ENCODE assay signal across 24 cellular contexts in genomic region chr1:94907161-94907560, GRCh38. TPM values are rescaled to one million over a fixed set of nuclear protein-coding genes. Genes with fewer than 3 reads are reported as not detected.
DNase-seq lines count a peak whose midpoint lies in the region; ATAC-seq, FAIRE-seq and TF ChIP-seq lines count a peak whose summit lies in the region.
"Had no signal": no experiment of that assay in that cellular context is flagged by ENCODE, and none has a peak within 500 bp of the region (broad histone marks: within the 10 kb centered on the region; RNA-seq: fewer than 3 reads in every experiment).

No MANE protein-coding gene starts in this region.

- peak overlapping the region; percentile 19; the same call in 1 of the 2 replicates for H3K4me3 ChIP-seq in SK-N-MC
- H3K4me3 ChIP-seq: GM23248, HAP-1 had no signal

- H3K9ac ChIP-seq in SK-N-MC (ENCODE audit: insufficient read length): no peak overlapping the region
- H3K9ac ChIP-seq: GM23248 had no signal

- H3K36me3 ChIP-seq in SK-N-MC (ENCODE audit: insufficient read depth, low read length): peaks cover 46% of the 10 kb centered on the region
- H3K36me3 ChIP-seq: BE2C had no signal

- no peaks in the 10 kb centered on the region for H3K9me3 ChIP-seq in SK-N-MC (ENCODE audit: low read depth, low read length)
- H3K9me3 ChIP-seq: BE2C, HAP-1 had no signal

- no peaks in the 10 kb centered on the region for H3K27me3 Mint-ChIP-seq in osteocyte (ENCODE audit: unreplicated experiment)

- peak overlapping the region; percentile 81 for H3K27ac ChIP-seq in SK-N-MC
- H3K27ac ChIP-seq: GM23248, HL-60 had no signal

- no peaks in the 10 kb centered on the region for H3K9me3 Mint-ChIP-seq in osteocyte (ENCODE audit: unreplicated experiment)
- H3K9me3 Mint-ChIP-seq: CD8-positive, alpha-beta memory T cell; T-cell had no signal

- H3K4me3 Mint-ChIP-seq in osteocyte (ENCODE audit: unreplicated experiment): no peak overlapping the region
- H3K4me3 Mint-ChIP-seq: CD14-positive monocyte; CD8-positive, alpha-beta memory T cell; T-cell had no signal

- peaks cover 53% of the 10 kb centered on the region for H3K4me1 Mint-ChIP-seq in osteocyte (ENCODE audit: unreplicated experiment)
- H3K4me1 Mint-ChIP-seq: CD14-positive monocyte; CD8-positive, alpha-beta memory T cell; T-cell had no signal

- peaks cover 26% of the 10 kb centered on the region for H3K36me3 Mint-ChIP-seq in osteocyte (ENCODE audit: unreplicated experiment)
- H3K36me3 Mint-ChIP-seq: CD14-positive monocyte, T-cell had no signal

- TF ChIP-seq CTCF in osteocyte (IDR thresholded peaks at IDR 0.05): no peak
- TF ChIP-seq CTCF in omental fat pad (IDR thresholded peaks at IDR 0.05): no peak

- DNase-seq in SK-N-MC (ENCODE audit: low read depth, low spot score) (peak; percentile 61), osteocyte (ENCODE audit: extremely low spot score, unreplicated experiment) (no peak), NAMALWA (ENCODE audit: low spot score) (no peak), omental fat pad (ENCODE audit: low spot score) (no peak)
- no peak for DNase-seq in stimulated activated CD4-positive, alpha-beta T cell treated with anti-CD3 and anti-CD28 coated beads, Interleukin-2, amount 100 ng/mL, for 48 hours
- DNase-seq: BE2C; Calu3; CD8-positive, alpha-beta memory T cell; DMS79 treated with DMSO at 0.1 percent for 48 hours; GM23248; NCI-H1105; NCI-H146; NCI-H1930; NCI-H446; NCI-H524 treated with DMSO at 0.1 percent for 48 hours; NCI-H774; T-cell had no signal

- ATAC-seq in omental fat pad (ENCODE audit: low FRiP score) (no peak), GM21390 (IDR thresholded peaks at IDR 0.05; ENCODE audit: unreplicated experiment) (no peak)
- ATAC-seq: T-cell had no signal

- peak overlapping the region; percentile 38 for H3K27ac Mint-ChIP-seq in osteocyte (ENCODE audit: unreplicated experiment)
- H3K27ac Mint-ChIP-seq: CD14-positive monocyte; CD8-positive, alpha-beta memory T cell; T-cell had no signal

- FAIRE-seq in endometrium (lab: Jason Lieb, UNC): peak; percentile 91
- FAIRE-seq: GM18507, RCC 7860 had no signal

RNA-seq across cellular contexts. Expression of gene CNN3, which starts 19.7 kb away (rescaled TPM):
- total RNA-seq in osteocyte (223 and 238 TPM in 2 replicates), omental fat pad (100 to 1,000 TPM; 148 to 216 (median 175) TPM)
